ENCODE assay signal across 8 cellular contexts in the genomic region with DNA sequence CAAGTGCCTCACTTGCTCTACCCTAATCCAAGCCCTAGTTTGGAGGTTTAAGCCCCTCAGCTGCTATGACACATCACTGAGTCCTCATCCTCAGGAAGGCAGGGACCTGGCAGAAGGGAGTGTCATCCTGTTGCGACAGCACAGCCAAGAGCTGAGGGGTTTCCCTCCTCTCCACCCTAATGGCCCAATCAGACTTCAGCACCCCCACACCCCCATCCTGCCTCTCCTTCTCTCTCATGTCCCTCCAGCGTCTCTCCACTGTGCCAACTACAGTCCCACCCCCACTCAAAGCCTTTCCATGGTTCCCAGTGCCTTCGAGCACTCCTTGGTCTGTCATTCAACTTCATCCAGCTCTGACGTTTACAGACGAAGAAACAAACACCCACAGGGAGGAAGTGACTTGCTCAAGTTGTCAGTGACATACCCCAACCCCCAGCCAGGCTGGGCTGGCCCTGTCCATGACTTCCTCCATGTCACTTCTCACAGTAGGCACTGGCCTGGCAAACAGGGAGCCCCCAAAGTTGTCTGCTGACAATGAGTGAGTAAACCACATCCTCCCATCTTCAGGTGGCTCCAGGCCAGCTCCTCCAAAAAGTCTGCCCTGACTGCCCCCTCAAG. TPM values are rescaled to one million over a fixed set of nuclear protein-coding genes. Genes with fewer than 3 reads are reported as not detected.
DNase-seq lines count a peak whose midpoint lies in the region; ATAC-seq and TF ChIP-seq lines count a peak whose summit lies in the region.

No MANE protein-coding gene starts in this region.

- intact Hi-C loops in heart right ventricle (cut with DNase I) = loop anchor here in 1 of 10 donors (5.0 kb wide), 1 partner anchor 36 kb away; no protein-coding TSS in a partner anchor

- H3K4me1 ChIP-seq in heart right ventricle = peaks cover 0 to 87% (median 26%) of the 10 kb centered on the region in 9 donors

- H3K36me3 ChIP-seq in heart right ventricle = peaks cover 0 to 12% (median 0%) of the 10 kb centered on the region in 9 donors

- TF ChIP-seq CTCF in GM10266 (IDR thresholded peaks at IDR 0.05; ENCODE audit: control insufficient read depth, insufficient read depth, low read depth, missing control alignments) (no peak), heart right ventricle (IDR thresholded peaks at IDR 0.05) (no peak)

- no peaks in the 10 kb centered on the region for H3K27me3 ChIP-seq in heart right ventricle

- H3K4me3 ChIP-seq in heart right ventricle = peak overlapping the region in 1 of 10 donors; percentile 54

- ATAC-seq in heart right ventricle = peak; percentile 16 to 60 (median 43)
- no peak for ATAC-seq in HG02852 (IDR thresholded peaks at IDR 0.05; ENCODE audit: unreplicated experiment)

- DNase-seq in GM10266 (ENCODE audit: extremely low spot score) (peak; percentile 56), RPMI7951 (ENCODE audit: low read depth) (peak; percentile 77), heart right ventricle (peak in 1 of 2 donors; percentile 56), NCI-H2171 (lab: John Stamatoyannopoulos, UW) (no peak), ecto neural progenitor cell (ENCODE audit: low spot score) (no peak)
- peak; percentile 14 to 18 for DNase-seq in activated T-helper 1 cell treated with anti-CD3 and anti-CD28 coated beads, Interleukin-2, amount 50 U/mL, for 16 hours (ENCODE audit: low read depth in 1 of 2, low spot score in 1 of 2)
- peak; percentile 69 for DNase-seq in stimulated activated CD4-positive, alpha-beta T cell treated with anti-CD3 and anti-CD28 coated beads, Interleukin-15, amount 100 ng/mL, for 24 hours

- WGBS in heart right ventricle, 2 donors = 33 to 42% methylated on average over 5 of the region's 5 CpGs

- no peaks in the 10 kb centered on the region for H3K9me3 ChIP-seq in heart right ventricle

- peak overlapping the region in 8 of 10 donors; percentile 37 to 98 (median 66) for H3K27ac ChIP-seq in heart right ventricle

RNA-seq across cellular contexts. Expression of a gene that starts 15.6 kb away (rescaled TPM):
- total RNA-seq in RPMI7951 (2014; rRNA removed; shearing (Covaris generic)) = 20.4 and 28.5 TPM in 2 replicates
- total RNA-seq in heart right ventricle = 10 to 100 TPM; 30.4 to 68.3 (median 40.8) TPM
- polyA plus RNA-seq in heart right ventricle = 10 to 100 TPM; 35.8 to 58.7 TPM

RNA-seq across cellular contexts. Expression of a gene that starts 57.3 kb away (rescaled TPM):
- 24.8 and 44.8 TPM in 2 replicates for total RNA-seq in RPMI7951 (2014; rRNA removed; shearing (Covaris generic))
- 10 to 100 TPM; 36.1 to 97.9 (median 51.3) TPM for total RNA-seq in heart right ventricle
- 100 to 1,000 TPM in 1 of 2 donors, 10 to 100 TPM in 1; 40.8 to 291 TPM for polyA plus RNA-seq in heart right ventricle

Comparison
In these comparisons a context has a peak if more than half of its experiments do, and no peak if none do; other contexts are left out.
1. DNase-seq: peak in GM10266 (single experiment), RPMI7951 (single experiment), activated T-helper 1 cell treated with anti-CD3 and anti-CD28 coated beads, Interleukin-2, amount 50 U/mL, for 16 hours (2 of 2) and stimulated activated CD4-positive, alpha-beta T cell treated with anti-CD3 and anti-CD28 coated beads, Interleukin-15, amount 100 ng/mL, for 24 hours (single experiment); none in NCI-H2171 (single experiment) and ecto neural progenitor cell (single experiment).